Comparison of ENCODE assay signal across 8 cellular contexts in the genomic region with DNA sequence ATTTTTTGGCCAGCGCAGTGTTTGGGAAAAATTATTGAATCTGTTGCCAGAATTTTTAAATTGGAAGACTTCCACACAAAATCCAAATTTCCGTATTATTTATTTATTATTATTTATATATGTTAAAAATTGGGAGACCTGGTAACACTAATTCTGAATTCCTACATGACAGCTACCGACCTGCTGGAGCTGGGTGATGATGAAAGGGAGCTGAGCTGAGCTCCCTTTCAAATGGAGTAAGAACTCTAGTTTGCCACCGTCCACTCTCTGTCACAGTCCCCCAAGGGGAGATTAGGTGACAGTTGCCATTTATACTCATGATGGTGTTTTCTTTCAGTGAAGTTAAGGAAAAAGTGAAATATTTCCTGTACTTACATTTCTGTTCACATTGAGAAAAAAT. TPM values are rescaled to one million over a fixed set of nuclear protein-coding genes. Genes with fewer than 3 reads are reported as not detected.
A peak's percentile ranks its signal among the peaks of the same experiment; 100 is the strongest.
DNase-seq lines count a peak whose midpoint lies in the region; ATAC-seq and TF ChIP-seq lines count a peak whose summit lies in the region.

No MANE protein-coding gene starts in this region.

- POLR2A ChIA-PET in naive thymus-derived CD8-positive, alpha-beta T cell (lab: Charles Lee) = interaction anchor here (1.0 to 3.9 kb wide), 12 partner anchors 8 to 83 kb away, joined by 3 to 25 read pairs (median 8); no protein-coding TSS in a partner anchor

- DNase-seq in AG09309 (ENCODE audit: low read depth) (no peak), HuH-7 (ENCODE audit: low spot score) (peak; percentile 44), DMS79 (lab: John Stamatoyannopoulos, UW) (no peak), NCI-H1105 (lab: John Stamatoyannopoulos, UW) (no peak), foreskin melanocyte (no peak)
- DNase-seq in central memory CD8-positive, alpha-beta T cell (ENCODE audit: low spot score in 2 of 2) = no peak
- DNase-seq in naive thymus-derived CD8-positive, alpha-beta T cell = no peak

- peaks cover 6% of the 10 kb centered on the region for H3K36me3 Mint-ChIP-seq in central memory CD8-positive, alpha-beta T cell (ENCODE audit: insufficient read depth)
- H3K36me3 Mint-ChIP-seq in naive thymus-derived CD8-positive, alpha-beta T cell = peaks cover 0 to 2% (median 0%) of the 10 kb centered on the region in 3 donors

- peak overlapping the region; percentile 76 for H3K4me3 ChIP-seq in AG09309 (ENCODE audit: control insufficient read depth, low read depth, low read length)

- no peak for ATAC-seq in central memory CD8-positive, alpha-beta T cell (replicated peaks; ENCODE audit: extremely low read depth, poor library complexity, severe bottlenecking)
- no peak for ATAC-seq in naive thymus-derived CD8-positive, alpha-beta T cell
- ATAC-seq in GM19463 (IDR thresholded peaks at IDR 0.05; ENCODE audit: unreplicated experiment) = no peak

- H3K9me3 Mint-ChIP-seq in central memory CD8-positive, alpha-beta T cell = no peaks in the 10 kb centered on the region
- H3K9me3 Mint-ChIP-seq in naive thymus-derived CD8-positive, alpha-beta T cell = no peaks in the 10 kb centered on the region

- H3K27ac Mint-ChIP-seq in central memory CD8-positive, alpha-beta T cell (ENCODE audit: low read depth) = peak overlapping the region; percentile 90
- peak overlapping the region; percentile 87 to 95 (median 90) for H3K27ac Mint-ChIP-seq in naive thymus-derived CD8-positive, alpha-beta T cell

- no peak for TF ChIP-seq CTCF in AG09309 (IDR thresholded peaks at IDR 0.05; ENCODE audit: control insufficient read depth, insufficient read depth, low read depth, low read length, missing control alignments)

- H3K27me3 Mint-ChIP-seq in central memory CD8-positive, alpha-beta T cell = no peaks in the 10 kb centered on the region
- no peaks in the 10 kb centered on the region for H3K27me3 Mint-ChIP-seq in naive thymus-derived CD8-positive, alpha-beta T cell

- peaks cover 55% of the 10 kb centered on the region for H3K4me1 Mint-ChIP-seq in central memory CD8-positive, alpha-beta T cell
- H3K4me1 Mint-ChIP-seq in naive thymus-derived CD8-positive, alpha-beta T cell = peaks cover 32 to 67% (median 59%) of the 10 kb centered on the region in 4 donors

- peak overlapping the region; percentile 93 for H3K4me3 Mint-ChIP-seq in central memory CD8-positive, alpha-beta T cell
- H3K4me3 Mint-ChIP-seq in naive thymus-derived CD8-positive, alpha-beta T cell = peak overlapping the region; percentile 92 to 98 (median 94)

RNA-seq across cellular contexts. Expression of gene CRTC3, which starts 1.4 kb away (rescaled TPM):
- 100 to 1,000 TPM; 102 to 110 TPM for total RNA-seq in naive thymus-derived CD8-positive, alpha-beta T cell
- polyA plus RNA-seq in naive thymus-derived CD8-positive, alpha-beta T cell = 10 to 100 TPM; 21.9 to 51.1 (median 33.5) TPM
